11 cellular contexts compared by ENCODE assay signal in the genomic region with DNA sequence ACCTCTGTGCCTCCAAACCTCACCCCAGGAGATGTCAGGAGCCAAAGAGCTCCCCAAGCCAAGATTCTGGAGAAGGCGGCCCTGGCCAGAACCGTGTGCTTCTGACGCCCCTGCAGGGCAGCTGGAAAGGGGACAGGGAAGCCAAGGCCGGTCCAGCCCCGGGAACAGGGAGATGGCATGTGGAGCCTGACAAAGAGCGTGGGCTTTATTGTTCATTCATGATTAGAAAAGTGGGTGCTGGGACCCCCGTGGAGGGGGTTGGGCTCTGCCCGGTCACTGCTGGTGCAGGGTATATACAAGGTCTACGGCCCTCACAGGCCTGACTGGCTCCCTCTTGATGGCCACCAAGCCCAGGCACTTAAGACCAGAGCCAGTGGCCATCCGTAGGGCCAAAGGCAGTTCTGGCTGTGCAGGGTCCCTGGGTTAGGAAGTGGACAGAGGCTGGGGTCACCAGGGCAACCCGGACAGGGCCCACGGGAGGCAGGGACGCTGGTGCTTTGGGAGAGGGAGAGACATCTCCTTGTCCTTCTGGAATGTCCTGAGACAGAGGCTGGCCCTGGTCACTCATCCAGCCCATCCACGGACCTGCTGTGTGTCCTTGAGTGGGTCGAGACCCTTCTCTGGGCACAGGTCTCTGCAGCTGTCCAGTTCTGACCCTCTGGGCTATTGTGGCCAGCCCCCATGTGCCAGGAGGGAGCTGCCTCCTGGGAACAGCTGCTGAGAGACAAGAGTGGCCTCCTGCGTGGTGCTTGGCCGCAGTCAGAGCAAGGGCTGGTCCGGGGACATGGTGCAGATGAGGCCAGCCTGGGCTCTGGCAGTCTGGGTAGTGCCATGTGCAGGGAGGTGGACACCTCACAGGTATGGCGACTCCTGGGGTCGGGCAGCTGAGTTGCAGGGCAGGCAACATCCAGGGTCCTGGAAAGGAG. TPM values are rescaled to one million over a fixed set of nuclear protein-coding genes. Genes with fewer than 3 reads are reported as not detected.
A peak's percentile ranks its signal among the peaks of the same experiment; 100 is the strongest.
DNase-seq lines count a peak whose midpoint lies in the region; ATAC-seq and TF ChIP-seq lines count a peak whose summit lies in the region.
"Had no signal": no experiment of that assay in that cellular context is flagged by ENCODE, and none has a peak within 500 bp of the region (broad histone marks: within the 10 kb centered on the region; RNA-seq: fewer than 3 reads in every experiment).

No MANE protein-coding gene starts in this region.

- no peak overlapping the region for H4K8ac ChIP-seq in IMR-90 (ENCODE audit: low read depth in 2 of 2, low read length in 2 of 2)

- DNase-seq in IMR-90 (no peak), posterior vena cava (ENCODE audit: low spot score) (peak; percentile 71), GM23338 (ENCODE audit: low spot score) (no peak), NCI-H774 (lab: John Stamatoyannopoulos, UW) (no peak), NCI-H1048 (lab: John Stamatoyannopoulos, UW) (no peak)
- DNase-seq: effector CD8-positive, alpha-beta T cell; NCI-H1417 treated with DMSO at 0.1 percent for 48 hours; stimulated activated naive B cell treated with anti-CD40 and anti-IgM and Interleukin-4, amounts not matched to agents 10 μg/mL and 1 μg/mL and 100 μg/mL, for 72 hours had no signal

- H2AK9ac ChIP-seq in IMR-90 (replicated peaks; ENCODE audit: low read depth, low read length, poor library complexity) = peak overlapping the region; percentile 75

- no peak for TF ChIP-seq EP300 in gastroesophageal sphincter (IDR thresholded peaks at IDR 0.05)

- no peak overlapping the region for H3K27ac Mint-ChIP-seq in GM23338
- H3K27ac Mint-ChIP-seq: stimulated activated naive B cell treated with anti-CD40 and anti-IgM and Interleukin-4, amounts not matched to agents 10 μg/mL and 1 μg/mL and 100 μg/mL, for 72 hours had no signal

- intact Hi-C loops in IMR-90 (cut with micrococcal nuclease) = no loop called here
- intact Hi-C loops in posterior vena cava (cut with DNase I) = no loop called here

- in situ Hi-C loops in IMR-90 (cut with MboI; ENCODE audit: low sequenced_read_pairs) = loop anchor here (25.0 kb wide), 1 partner anchor 441 kb away; no protein-coding TSS in a partner anchor

- H3K9me3 Mint-ChIP-seq in GM23338 = no peaks in the 10 kb centered on the region
- H3K9me3 Mint-ChIP-seq: CD8-positive, alpha-beta T cell; stimulated activated naive B cell treated with anti-CD40 and anti-IgM and Interleukin-4, amounts not matched to agents 10 μg/mL and 1 μg/mL and 100 μg/mL, for 72 hours had no signal

- POLR2A ChIA-PET in IMR-90 (lab: Charles Lee; ENCODE audit: unreplicated experiment) = no interaction called here

- H3K9me1 ChIP-seq in IMR-90 (ENCODE audit: insufficient read depth, low read length) = peaks cover 23% of the 10 kb centered on the region

- CTCF ChIA-PET in IMR-90 (lab: Yijun Ruan, JAX) = no interaction called here

- no peaks in the 10 kb centered on the region for H3K79me2 ChIP-seq in GM23338 (replicated peaks; ENCODE audit: insufficient read depth)

- H2AK5ac ChIP-seq in IMR-90 (ENCODE audit: low read depth, low read length) = peak overlapping the region; percentile 4; the same call in 1 of the 2 replicates

- H4K5ac ChIP-seq in IMR-90 (ENCODE audit: low read depth, low read length) = no peak overlapping the region

- H3K9me3 ChIP-seq in BLaER1 = no peaks in the 10 kb centered on the region
- H3K9me3 ChIP-seq in IMR-90 (ENCODE audit: control insufficient read depth, insufficient read depth, low read length) = no peaks in the 10 kb centered on the region
- H3K9me3 ChIP-seq in gastroesophageal sphincter = no peaks in the 10 kb centered on the region

- H3K9ac ChIP-seq in BLaER1 (0 out of 2 replicates have a peak overlapping the region, but pooled peaks have one; percentile 29), IMR-90 (ENCODE audit: low read depth, low read length) (no peak overlapping the region)

- H3K27me3 Mint-ChIP-seq in GM23338 (ENCODE audit: insufficient read depth, low read depth, poor library complexity) = peaks cover 5% of the 10 kb centered on the region
- H3K27me3 Mint-ChIP-seq: stimulated activated naive B cell treated with anti-CD40 and anti-IgM and Interleukin-4, amounts not matched to agents 10 μg/mL and 1 μg/mL and 100 μg/mL, for 72 hours had no signal

- H2BK20ac ChIP-seq in IMR-90 (ENCODE audit: low read depth, low read length) = no peak overlapping the region

- peak overlapping the region; percentile 51 for H3K27ac ChIP-seq in BLaER1
- no peak overlapping the region for H3K27ac ChIP-seq in IMR-90 (ENCODE audit: insufficient read depth, low read length)
- peak overlapping the region in 3 of 4 donors; percentile 81 to 87 (median 82) for H3K27ac ChIP-seq in gastroesophageal sphincter
- H3K27ac ChIP-seq in GM23338 (ENCODE audit: low read depth) = no peak overlapping the region

- no peak overlapping the region for H2BK120ac ChIP-seq in IMR-90 (ENCODE audit: low read depth, low read length)

- no peak for TF ChIP-seq POLR2A in IMR-90 (IDR thresholded peaks at IDR 0.05; ENCODE audit: low read depth, low read length)
- no peak for TF ChIP-seq POLR2A in gastroesophageal sphincter (IDR thresholded peaks at IDR 0.05)

- peak overlapping the region; percentile 47 for H3K4me2 ChIP-seq in BLaER1
- no peak overlapping the region for H3K4me2 ChIP-seq in IMR-90 (ENCODE audit: low read depth, low read length)
- H3K4me2 ChIP-seq in GM23338 = no peak overlapping the region

- H3K18ac ChIP-seq in IMR-90 (ENCODE audit: low read depth, low read length) = no peak overlapping the region

- H3K27me3 ChIP-seq in BLaER1 (no peaks in the 10 kb centered on the region), IMR-90 (ENCODE audit: control insufficient read depth, insufficient read depth, low read length) (no peaks in the 10 kb centered on the region), gastroesophageal sphincter (no peaks in the 10 kb centered on the region), GM23338 (ENCODE audit: insufficient read depth) (no peaks in the 10 kb centered on the region)

- no peak for TF ChIP-seq RAD21 in IMR-90 (IDR thresholded peaks at IDR 0.05; ENCODE audit: low read length)

- H3F3A ChIP-seq in GM23338 (replicated peaks; ENCODE audit: low read depth) = no peaks in the 10 kb centered on the region

- no TSS peak for BruUV-seq in IMR-90 (replicated peaks; lab: Mats Ljungman, UMichigan)

- dilution Hi-C loops in IMR-90 (cut with HindIII; ENCODE audit: low sequenced_read_pairs, unreplicated experiment) = no loop called here

- H3K14ac ChIP-seq in IMR-90 (replicated peaks; ENCODE audit: low read depth, low read length) = no peak overlapping the region

- H3K4me1 ChIP-seq in BLaER1 = peaks cover 49% of the 10 kb centered on the region
- H3K4me1 ChIP-seq in IMR-90 (ENCODE audit: control insufficient read depth, insufficient read depth, low read length) = peaks cover 13% of the 10 kb centered on the region
- H3K4me1 ChIP-seq in gastroesophageal sphincter = peaks cover 3 to 48% (median 24%) of the 10 kb centered on the region in 3 donors
- peaks cover 6% of the 10 kb centered on the region for H3K4me1 ChIP-seq in GM23338 (ENCODE audit: insufficient read depth)

- H2AFZ ChIP-seq in IMR-90 (replicated peaks; ENCODE audit: low read length, poor library complexity) = no peak overlapping the region
- H2AFZ ChIP-seq in GM23338 = no peak overlapping the region

- no peak overlapping the region for H3K4me3 Mint-ChIP-seq in GM23338
- H3K4me3 Mint-ChIP-seq: CD8-positive, alpha-beta T cell; stimulated activated naive B cell treated with anti-CD40 and anti-IgM and Interleukin-4, amounts not matched to agents 10 μg/mL and 1 μg/mL and 100 μg/mL, for 72 hours had no signal

- no peak overlapping the region for H2BK5ac ChIP-seq in IMR-90 (ENCODE audit: low read depth, low read length, poor library complexity, severe bottlenecking)

- no peaks in the 10 kb centered on the region for H3K9me2 ChIP-seq in GM23338 (ENCODE audit: insufficient read depth)

- H3K36me3 ChIP-seq in BLaER1 (peaks cover 62% of the 10 kb centered on the region), IMR-90 (ENCODE audit: control insufficient read depth, insufficient read depth, low read length) (peaks cover 23% of the 10 kb centered on the region), gastroesophageal sphincter (peaks cover 0 to 58% of the 10 kb centered on the region in 2 donors), GM23338 (ENCODE audit: insufficient read depth) (no peaks in the 10 kb centered on the region)

- WGBS in IMR-90 (ENCODE audit: extremely low coverage in 2 of 2, insufficient read length in 1 of 2), 2 experiments = 80% methylated on average over 4 of the region's 20 CpGs; no CpG with 5 or more reads in 1 of the 2 experiments
- WGBS in gastroesophageal sphincter (ENCODE audit: low coverage in 1 of 2), 2 donors = 91% methylated on average over 7 of the region's 20 CpGs; no CpG with 5 or more reads in 1 of the 2 donors

- H3K36me3 Mint-ChIP-seq in GM23338 (ENCODE audit: low read depth) = peaks cover 5% of the 10 kb centered on the region; the same call in 2 of the 3 replicates

- peaks cover 8% of the 10 kb centered on the region; the same call in 2 of the 3 replicates for H3K4me1 Mint-ChIP-seq in GM23338

- no peak for TF ChIP-seq CTCF in IMR-90 (conservative IDR thresholded peaks at IDR 0.05; ENCODE audit: low read depth, low read length)
- TF ChIP-seq CTCF in gastroesophageal sphincter (IDR thresholded peaks at IDR 0.05) = no peak
- no peak for TF ChIP-seq CTCF in GM23338 (conservative IDR thresholded peaks at IDR 0.05; ENCODE audit: low read depth in 2 of 2)

- H3K23ac ChIP-seq in IMR-90 (ENCODE audit: low read depth, low read length) = no peak overlapping the region

- peaks cover 40% of the 10 kb centered on the region; the same call in 1 of the 2 replicates for H4K20me1 ChIP-seq in BLaER1
- H4K20me1 ChIP-seq in IMR-90 (ENCODE audit: insufficient read depth, low read length) = peaks cover 5% of the 10 kb centered on the region
- no peaks in the 10 kb centered on the region for H4K20me1 ChIP-seq in GM23338 (replicated peaks; ENCODE audit: insufficient read depth)

- H3K79me1 ChIP-seq in IMR-90 (ENCODE audit: low read depth in 1 of 2, low read length in 2 of 2) = peaks cover 0 to 23% of the 10 kb centered on the region in 2 experiments; a peak in 2 of 4 replicates

- H3K4me3 ChIP-seq in BLaER1 = no peak overlapping the region
- H3K4me3 ChIP-seq in IMR-90 (ENCODE audit: insufficient read depth, low read depth, low read length) = no peak overlapping the region
- H3K4me3 ChIP-seq in gastroesophageal sphincter = no peak overlapping the region
- no peak overlapping the region for H3K4me3 ChIP-seq in GM23338

- H2BK15ac ChIP-seq in IMR-90 (ENCODE audit: low read depth, low read length) = no peak overlapping the region

- no peak for ATAC-seq in IMR-90 (ENCODE audit: low read depth)
- ATAC-seq in gastroesophageal sphincter = no peak
- no peak for ATAC-seq in GM23338
- ATAC-seq: CD8-positive, alpha-beta T cell; stimulated activated naive B cell treated with anti-CD40 and anti-IgM and Interleukin-4, amounts not matched to agents 10 μg/mL and 1 μg/mL and 100 μg/mL, for 72 hours had no signal

- no peak overlapping the region for H3K56ac ChIP-seq in IMR-90 (ENCODE audit: extremely low read depth, insufficient read depth, low read length)

- no peak overlapping the region for H3K4ac ChIP-seq in IMR-90 (ENCODE audit: low read depth, low read length)

- no peak overlapping the region for H4K91ac ChIP-seq in IMR-90 (ENCODE audit: insufficient read depth, low read depth, low read length)

RNA-seq across cellular contexts. Expression of a gene that starts 12.5 kb away (rescaled TPM):
- total RNA-seq in IMR-90 (2012; rRNA removed) (21.9 and 24.7 TPM in 2 replicates), gastroesophageal sphincter (10 to 100 TPM; 58.8 to 81.6 (median 75.2) TPM), posterior vena cava (10 to 100 TPM; 30.6 to 39.5 TPM)
- polyA plus RNA-seq in IMR-90 (2012; rRNA removed) (38.1 and 38.8 TPM in 2 replicates), GM23338 (2016; fragmentation: Nextera tagmentation; extraction: Ambion mirVana) (33.3 and 36.3 TPM in 2 replicates)
- 16.1 and 60.5 TPM in 2 replicates for polyA plus RNA-seq in IMR-90 (2012; cell fraction: cytosol; rRNA removed)
- polyA plus RNA-seq in IMR-90 (2012; cell fraction: nucleus; rRNA removed; ENCODE audit: low replicate concordance) = 21.8 and 35.9 TPM in 2 replicates
- 31.2 and 39.7 TPM in 2 replicates for total RNA-seq in GM23338 (2014; rRNA removed; shearing (Covaris generic))

RNA-seq across cellular contexts. Expression of a gene that starts 25.6 kb away (rescaled TPM):
- 17.4 and 23.3 TPM in 2 replicates for total RNA-seq in IMR-90 (2012; rRNA removed)
- polyA plus RNA-seq in IMR-90 (2012; rRNA removed) = 111 and 126 TPM in 2 replicates
- 120 and 139 TPM in 2 replicates for polyA plus RNA-seq in IMR-90 (2012; cell fraction: cytosol; rRNA removed)
- polyA plus RNA-seq in IMR-90 (2012; cell fraction: nucleus; rRNA removed; ENCODE audit: low replicate concordance) = 103 and 209 TPM in 2 replicates
- 10 to 100 TPM; 78.5 to 82.2 (median 80.1) TPM for total RNA-seq in gastroesophageal sphincter
- total RNA-seq in posterior vena cava = 10 to 100 TPM; 40.8 to 43.0 TPM
- 24.7 and 36.8 TPM in 2 replicates for total RNA-seq in GM23338 (2014; rRNA removed; shearing (Covaris generic))
- 48.3 and 48.9 TPM in 2 replicates for polyA plus RNA-seq in GM23338 (2016; fragmentation: Nextera tagmentation; extraction: Ambion mirVana)

Comparison
In these comparisons a context has a peak if more than half of its experiments do, and no peak if none do; other contexts are left out.
1. H3K27ac ChIP-seq: peak in BLaER1 (single experiment) and gastroesophageal sphincter (3 of 4); none in IMR-90 (single experiment) and GM23338 (single experiment).